Comparison of ENCODE assay signal across 23 cellular contexts in genomic region chr2:19368760-19369159, GRCh38. TPM values are rescaled to one million over a fixed set of nuclear protein-coding genes. Genes with fewer than 3 reads are reported as not detected.
"Had no signal": no experiment of that assay in that cellular context is flagged by ENCODE, and none has a peak within 500 bp of the region (broad histone marks: within the 10 kb centered on the region; RNA-seq: fewer than 3 reads in every experiment).

No MANE protein-coding gene starts in this region.

- H3K27ac Mint-ChIP-seq: dendritic cell treated with granulocyte-macrophage colony-stimulating factor and Interleukin-4, amounts not matched to agents 40 ng/mL and 50 ng/mL, for 4 days; effector memory CD8-positive, alpha-beta T cell; endodermal cell; mesothelial cell of epicardium had no signal

- H3K4me3 Mint-ChIP-seq: dendritic cell treated with granulocyte-macrophage colony-stimulating factor and Interleukin-4, amounts not matched to agents 40 ng/mL and 50 ng/mL, for 4 days; effector memory CD8-positive, alpha-beta T cell; endodermal cell; mesothelial cell of epicardium had no signal

- ATAC-seq: effector memory CD8-positive, alpha-beta T cell; esophagus mucosa; gastrocnemius medialis; heart right ventricle; left cardiac atrium; left lung; left ventricle myocardium superior; lower lobe of right lung; mucosa of descending colon had no signal

- H3K27ac ChIP-seq: colonic mucosa, epithelial cell of prostate, gastrocnemius medialis, heart right ventricle, left lung, lower lobe of right lung had no signal

- H3K9me3 Mint-ChIP-seq: dendritic cell treated with granulocyte-macrophage colony-stimulating factor and Interleukin-4, amounts not matched to agents 40 ng/mL and 50 ng/mL, for 4 days; effector memory CD8-positive, alpha-beta T cell; endodermal cell; mesothelial cell of epicardium had no signal

- H3K4me1 ChIP-seq: colonic mucosa, gastrocnemius medialis, lower lobe of right lung had no signal

- H3K4me1 Mint-ChIP-seq: endodermal cell had no signal

- H3K36me3 ChIP-seq: colonic mucosa, gastrocnemius medialis, heart right ventricle, left lung, lower lobe of right lung had no signal

- H3K27me3 ChIP-seq: colonic mucosa, gastrocnemius medialis had no signal

- DNase-seq: colonic mucosa; cortex of kidney; effector CD8-positive, alpha-beta T cell; effector memory CD8-positive, alpha-beta T cell; erythroblast; foreskin melanocyte; gastrocnemius medialis; glutamatergic neuron; head of caudate nucleus; heart right ventricle; hippocampal formation; left cardiac atrium; left lung; left ventricle myocardium superior; lower lobe of right lung; mucosa of descending colon had no signal

- H3K9me3 ChIP-seq: colonic mucosa, gastrocnemius medialis, heart right ventricle, left lung, lower lobe of right lung, mucosa of descending colon had no signal

- H3K4me3 ChIP-seq: colonic mucosa, gastrocnemius medialis, heart right ventricle, left lung, lower lobe of right lung, mucosa of descending colon had no signal

- H3K36me3 Mint-ChIP-seq: mesothelial cell of epicardium had no signal

- FAIRE-seq: endometrium, islet of Langerhans had no signal

RNA-seq across cellular contexts. Expression of gene OSR1, which starts 10.3 kb away (rescaled TPM):
- total RNA-seq: endodermal cell had no signal
